ENCODE assay signal across 1 cellular context in genomic region chr2:87026816-87027215, GRCh38. TPM values are rescaled to one million over a fixed set of nuclear protein-coding genes. Genes with fewer than 3 reads are reported as not detected.
"Had no signal": no experiment of that assay in that cellular context is flagged by ENCODE, and none has a peak within 500 bp of the region (broad histone marks: within the 10 kb centered on the region; RNA-seq: fewer than 3 reads in every experiment).

No MANE protein-coding gene starts in this region.

RNA-seq across cellular contexts. Expression of gene PLGLB1, which starts 5.2 kb away (rescaled TPM):
- total RNA-seq: ascending aorta had no signal
